ENCODE assay signal across 1 cellular context in the genomic region with DNA sequence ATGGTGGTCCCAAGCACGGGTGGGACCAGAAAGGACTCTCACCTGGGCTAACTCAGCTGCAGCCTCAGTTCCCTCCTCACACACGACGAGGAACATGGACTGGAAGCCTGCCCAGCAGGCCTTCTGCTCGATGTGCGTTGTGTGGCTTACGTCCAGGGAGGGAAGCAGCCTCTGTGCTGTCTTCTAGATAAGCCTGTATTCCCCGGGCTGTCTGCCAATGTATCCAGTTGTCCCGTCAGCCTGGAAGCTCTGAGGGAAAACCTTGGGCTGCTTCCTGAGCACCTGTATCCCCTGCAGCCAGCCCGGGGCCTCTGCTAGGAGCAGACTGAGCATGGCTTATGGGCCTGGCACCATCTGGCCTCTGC.
TF ChIP-seq lines count a peak whose summit lies in the region.

No MANE protein-coding gene starts in this region.

TF ChIP-seq in WTC11, 78 proteins besides CTCF, POLR2A, EP300 and RAD21 (continued from another document):
- TF ChIP-seq FOXP4 (CRISPR knock-in tag; IDR thresholded peaks at IDR 0.05), result no peak
- no peak for TF ChIP-seq CREM (CRISPR knock-in tag; IDR thresholded peaks at IDR 0.05)
- no peak for TF ChIP-seq ZNF423 (CRISPR knock-in tag; IDR thresholded peaks at IDR 0.05)
- TF ChIP-seq GRHL2 (CRISPR knock-in tag; IDR thresholded peaks at IDR 0.05; ENCODE audit: insufficient replicate concordance, severe bottlenecking), result no peak
- TF ChIP-seq, protein P1, sequence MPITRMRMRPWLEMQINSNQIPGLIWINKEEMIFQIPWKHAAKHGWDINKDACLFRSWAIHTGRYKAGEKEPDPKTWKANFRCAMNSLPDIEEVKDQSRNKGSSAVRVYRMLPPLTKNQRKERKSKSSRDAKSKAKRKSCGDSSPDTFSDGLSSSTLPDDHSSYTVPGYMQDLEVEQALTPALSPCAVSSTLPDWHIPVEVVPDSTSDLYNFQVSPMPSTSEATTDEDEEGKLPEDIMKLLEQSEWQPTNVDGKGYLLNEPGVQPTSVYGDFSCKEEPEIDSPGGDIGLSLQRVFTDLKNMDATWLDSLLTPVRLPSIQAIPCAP (CRISPR knock-in tag; IDR thresholded peaks at IDR 0.05), result no peak
- no peak for TF ChIP-seq ZNF219 (CRISPR knock-in tag; IDR thresholded peaks at IDR 0.05; ENCODE audit: borderline replicate concordance)
- no peak for TF ChIP-seq NFE2L1 (CRISPR knock-in tag; IDR thresholded peaks at IDR 0.05)
- no peak for TF ChIP-seq ERG (CRISPR knock-in tag; IDR thresholded peaks at IDR 0.05)
- TF ChIP-seq ATF1 (CRISPR knock-in tag; IDR thresholded peaks at IDR 0.05), result no peak
- no peak for TF ChIP-seq MYBL2 (CRISPR knock-in tag; IDR thresholded peaks at IDR 0.05)
- no peak for TF ChIP-seq FOXP1 (CRISPR knock-in tag; IDR thresholded peaks at IDR 0.05; ENCODE audit: borderline replicate concordance)
- no peak for TF ChIP-seq MLX (CRISPR knock-in tag; IDR thresholded peaks at IDR 0.05)
- TF ChIP-seq ELF4 (CRISPR knock-in tag; IDR thresholded peaks at IDR 0.05; ENCODE audit: low read depth), result no peak
- TF ChIP-seq TP53 (CRISPR knock-in tag; IDR thresholded peaks at IDR 0.05), result no peak
- no peak for TF ChIP-seq FOXK1 (CRISPR knock-in tag; IDR thresholded peaks at IDR 0.05)
- no peak for TF ChIP-seq ZMAT4 (CRISPR knock-in tag; IDR thresholded peaks at IDR 0.05)
- no peak for TF ChIP-seq CDX4 (CRISPR knock-in tag; IDR thresholded peaks at IDR 0.05; ENCODE audit: borderline replicate concordance)
